ENCODE assay signal across 19 cellular contexts in genomic region chr2:14941151-14941631, GRCh38.
DNase-seq lines count a peak whose midpoint lies in the region; ATAC-seq, FAIRE-seq and TF ChIP-seq lines count a peak whose summit lies in the region.
"Had no signal": no experiment of that assay in that cellular context is flagged by ENCODE, and none has a peak within 500 bp of the region (broad histone marks: within the 10 kb centered on the region; RNA-seq: fewer than 3 reads in every experiment).

No MANE protein-coding gene starts in this region.

- ATAC-seq in A549 (no peak), mucosa of descending colon (peak; percentile 46), SK-N-SH treated with all-trans-retinoic acid at 6 μM for 48 hours (no peak), GM21737 (IDR thresholded peaks at IDR 0.05; ENCODE audit: unreplicated experiment) (no peak)
- ATAC-seq: WTC11 had no signal

- H3K9me3 ChIP-seq in A549 (0 out of 3 replicates have a peak, but pooled peaks cover 3% of the 10 kb centered on the region), mucosa of descending colon (no peaks in the 10 kb centered on the region)
- H3K9me3 ChIP-seq: colonic mucosa had no signal

- H3K27ac ChIP-seq in A549 (no peak overlapping the region), dorsolateral prefrontal cortex (peak overlapping the region in 34 of 59 donors; percentile 3 to 71 (median 38))
- H3K27ac ChIP-seq: colonic mucosa, KMS-11, parathyroid adenoma had no signal

- H3K36me3 ChIP-seq in mucosa of descending colon (ENCODE audit: low read depth): no peaks in the 10 kb centered on the region
- H3K36me3 ChIP-seq: colonic mucosa had no signal

- H3K4me1 ChIP-seq in A549 (no peaks in the 10 kb centered on the region), mucosa of descending colon (ENCODE audit: low read depth) (no peaks in the 10 kb centered on the region)
- H3K4me1 ChIP-seq: colonic mucosa, parathyroid adenoma had no signal

- FAIRE-seq in A549 (lab: Jason Lieb, UNC): no peak
- FAIRE-seq: D721Med, endothelial cell of umbilical vein, keratinocyte had no signal

- H3K4me3 ChIP-seq in A549 (no peak overlapping the region), dorsolateral prefrontal cortex (peak overlapping the region in 1 of 59 donors; percentile 12), mucosa of descending colon (no peak overlapping the region), foreskin fibroblast (ENCODE audit: low read depth in 1 of 2, low read length in 2 of 2) (no peak overlapping the region)
- H3K4me3 ChIP-seq: colonic mucosa had no signal

- DNase-seq in A549 (ENCODE audit: low read depth in 1 of 2, low spot score in 1 of 2) (no peak), DMS 273 treated with DMSO at 0.1 percent for 48 hours (lab: John Stamatoyannopoulos, UW) (peak; percentile 44), dorsolateral prefrontal cortex (peak in 9 of 10 donors; percentile 11 to 81 (median 60)), mucosa of descending colon (peak in 1 of 3 donors; percentile 25), foreskin fibroblast (no peak)
- no peak for DNase-seq in stimulated activated CD4-positive, alpha-beta T cell treated with anti-CD3 and anti-CD28 coated beads, Interleukin-4, amount 100 ng/mL, for 24 hours
- DNase-seq: amniotic stem cell; colonic mucosa; NCI-H187; NCI-H774; stimulated activated naive CD4-positive, alpha-beta T cell had no signal

- 12% methylated on average over 4 of the region's 4 CpGs for WGBS in A549 (ENCODE audit: missing lambda C conversion rate)

- TF ChIP-seq RAD21 in A549 (conservative IDR thresholded peaks at IDR 0.05 in 1 of 2, IDR thresholded peaks at IDR 0.05 in 1 of 2): no peak

- TF ChIP-seq CTCF in A549 (IDR thresholded peaks at IDR 0.05): no peak
- no peak for TF ChIP-seq CTCF in dorsolateral prefrontal cortex (IDR thresholded peaks at IDR 0.05 in 54 of 56, conservative IDR thresholded peaks at IDR 0.05 in 2 of 56; ENCODE audit: low read depth in 1 of 56, partially characterized antibody in 56 of 56)
- no peak for TF ChIP-seq CTCF in mucosa of descending colon (IDR thresholded peaks at IDR 0.05)
- TF ChIP-seq CTCF in foreskin fibroblast (IDR thresholded peaks at IDR 0.05; ENCODE audit: low read depth, low read length): no peak

- TF ChIP-seq POLR2A in A549 (IDR thresholded peaks at IDR 0.05; ENCODE audit: low read length): no peak

- CTCF ChIA-PET in A549 (lab: Yijun Ruan, JAX): no interaction called here

- no peak for TF ChIP-seq EP300 in A549 (IDR thresholded peaks at IDR 0.05)

- intact Hi-C loops in dorsolateral prefrontal cortex (cut with DNase I): loop anchor here in 1 of 2 donors (10.0 kb wide), 1 partner anchor 306 kb away; the partner anchor contains the start of gene LRATD1
- intact Hi-C loops in mucosa of descending colon (cut with DNase I, micrococcal nuclease): no loop called here

- POLR2A ChIA-PET in A549 (lab: Yijun Ruan, JAX): no interaction called here

- H3K27me3 ChIP-seq in dorsolateral prefrontal cortex: no peaks in the 10 kb centered on the region
- H3K27me3 ChIP-seq: colonic mucosa had no signal

- H3K4me2 ChIP-seq in A549: no peak overlapping the region
- H3K4me2 ChIP-seq: KMS-11 had no signal

TF ChIP-seq in A549, 52 proteins besides CTCF, POLR2A, EP300 and RAD21:
- TF ChIP-seq HEYL (CRISPR knock-in tag; IDR thresholded peaks at IDR 0.05) (no peak), JUNB (IDR thresholded peaks at IDR 0.05) (no peak), MAX (IDR thresholded peaks at IDR 0.05) (no peak), NPAS2 (CRISPR knock-in tag; IDR thresholded peaks at IDR 0.05; ENCODE audit: borderline replicate concordance) (no peak), MAFK (IDR thresholded peaks at IDR 0.05; ENCODE audit: partially characterized antibody) (peak; percentile 45), ZNF302 (CRISPR knock-in tag; IDR thresholded peaks at IDR 0.05) (no peak)

TF ChIP-seq in SK-N-SH treated with all-trans-retinoic acid at 6 μM for 48 hours, 23 proteins besides CTCF, POLR2A, EP300 and RAD21:
- TF ChIP-seq ZNF8 (CRISPR knock-in tag; IDR thresholded peaks at IDR 0.05): no peak
- no peak for TF ChIP-seq ZFP3 (CRISPR knock-in tag; IDR thresholded peaks at IDR 0.05)

Comparison
In these comparisons a context has a peak if more than half of its experiments do, and no peak if none do; other contexts are left out.
1. DNase-seq: peak in DMS 273 treated with DMSO at 0.1 percent for 48 hours (single experiment) and dorsolateral prefrontal cortex (9 of 10); none in A549 (0 of 2), foreskin fibroblast (0 of 2) and stimulated activated CD4-positive, alpha-beta T cell treated with anti-CD3 and anti-CD28 coated beads, Interleukin-4, amount 100 ng/mL, for 24 hours (single experiment).
2. H3K27ac ChIP-seq: peak in dorsolateral prefrontal cortex (34 of 59); none in A549 (0 of 2).